In genomic region chr19:51127755-51128154, GRCh38 we compare ENCODE assay signal across 12 cellular contexts. TPM values are rescaled to one million over a fixed set of nuclear protein-coding genes. Genes with fewer than 3 reads are reported as not detected.
DNase-seq lines count a peak whose midpoint lies in the region; ATAC-seq, FAIRE-seq and TF ChIP-seq lines count a peak whose summit lies in the region.
"Had no signal": no experiment of that assay in that cellular context is flagged by ENCODE, and none has a peak within 500 bp of the region (broad histone marks: within the 10 kb centered on the region; RNA-seq: fewer than 3 reads in every experiment).

No MANE protein-coding gene starts in this region.

- peak in 7 of 8 donors; percentile 32 to 63 (median 52) for ATAC-seq in heart right ventricle
- no peak for ATAC-seq in HG03571 (IDR thresholded peaks at IDR 0.05; ENCODE audit: unreplicated experiment)
- ATAC-seq in GM21717 (IDR thresholded peaks at IDR 0.05; ENCODE audit: unreplicated experiment) = no peak
- ATAC-seq: stimulated activated memory B cell treated with anti-CD40 and anti-IgM and Interleukin-4, amounts not matched to agents 10 μg/mL and 1 μg/mL and 100 μg/mL, for 72 hours had no signal

- peaks cover 0 to 35% (median 6%) of the 10 kb centered on the region in 7 donors for H3K27me3 ChIP-seq in heart right ventricle

- peak overlapping the region in 5 of 10 donors; percentile 22 to 94 (median 40) for H3K27ac ChIP-seq in heart right ventricle
- peak overlapping the region in 11 of 21 experiments; percentile 11 to 88 (median 37) for H3K27ac ChIP-seq in skin epidermis

- peaks cover 0 to 86% (median 11%) of the 10 kb centered on the region in 9 donors for H3K4me1 ChIP-seq in heart right ventricle

- H3K4me3 ChIP-seq in heart right ventricle (peak overlapping the region in 1 of 10 donors; percentile 55), skin epidermis (no peak overlapping the region)

- TF ChIP-seq CTCF in heart right ventricle (IDR thresholded peaks at IDR 0.05) = no peak

- DNase-seq in HTR-8/SVneo (ENCODE audit: insufficient read length, low spot score) (peak; percentile 32), SKM-1 treated with dmso at 0.1 percent for 144 hours (lab: John Stamatoyannopoulos, UW; ENCODE audit: unreplicated experiment) (peak; percentile 41), heart right ventricle (peak in 1 of 2 donors; percentile 40), NCI-H226 (no peak), cerebellar nuclear complex (lab: John Stamatoyannopoulos, UW) (no peak)
- DNase-seq: activated CD4-positive, alpha-beta T cell treated with anti-CD3 and anti-CD28 coated beads for 4 hours had no signal

- 43 to 54% methylated on average over 4 of the region's 4 CpGs for WGBS in heart right ventricle, 2 donors

- no peak for FAIRE-seq in HTR-8/SVneo (lab: Jason Lieb, UNC)
- FAIRE-seq: colon had no signal

- no peaks in the 10 kb centered on the region for H3K9me3 ChIP-seq in heart right ventricle

- peaks cover 0 to 17% (median 0%) of the 10 kb centered on the region in 9 donors for H3K36me3 ChIP-seq in heart right ventricle

- intact Hi-C loops in heart right ventricle (cut with DNase I) = no loop called here

RNA-seq across cellular contexts. Expression of gene SIGLEC9, which starts 3.0 kb away (rescaled TPM):
- 1 to 10 TPM in 6 of 10 donors, under 1 TPM in 3, not detected in 1; 0.41 to 7.0 (median 1.1) TPM for total RNA-seq in heart right ventricle
- 1 to 10 TPM; 1.0 to 1.8 TPM for polyA plus RNA-seq in heart right ventricle
- total RNA-seq: progenitor cell of endocrine pancreas had no signal

RNA-seq across cellular contexts. Expression of gene SIGLEC7, which starts 14.3 kb away (rescaled TPM):
- total RNA-seq in heart right ventricle = 1 to 10 TPM in 2 of 10 donors, under 1 TPM in 6, not detected in 2; 0.15 to 2.9 (median 0.56) TPM
- polyA plus RNA-seq in heart right ventricle = 1 to 10 TPM; 1.2 to 1.3 TPM
- total RNA-seq: progenitor cell of endocrine pancreas had no signal

RNA-seq across cellular contexts. Expression of gene CTU1, which starts 19.5 kb away (rescaled TPM):
- total RNA-seq in heart right ventricle = 1 to 10 TPM; 2.0 to 5.6 (median 3.2) TPM
- 1 to 10 TPM; 2.6 to 4.1 TPM for polyA plus RNA-seq in heart right ventricle

RNA-seq across cellular contexts. Expression of gene KLK14, which starts 45.1 kb away (rescaled TPM):
- 1 to 10 TPM in 1 of 10 donors, under 1 TPM in 5, not detected in 4; 0.26 to 1.2 (median 0.58) TPM for total RNA-seq in heart right ventricle
- polyA plus RNA-seq in heart right ventricle = under 1 TPM; 0.20 to 0.44 TPM

Comparison
In these comparisons a context has a peak if more than half of its experiments do, and no peak if none do; other contexts are left out.
1. DNase-seq: peak in HTR-8/SVneo (single experiment) and SKM-1 treated with dmso at 0.1 percent for 144 hours (single experiment); none in NCI-H226 (single experiment) and cerebellar nuclear complex (0 of 2).
2. ATAC-seq: peak in heart right ventricle (7 of 8); none in HG03571 (single experiment) and GM21717 (single experiment).